In the genomic region with DNA sequence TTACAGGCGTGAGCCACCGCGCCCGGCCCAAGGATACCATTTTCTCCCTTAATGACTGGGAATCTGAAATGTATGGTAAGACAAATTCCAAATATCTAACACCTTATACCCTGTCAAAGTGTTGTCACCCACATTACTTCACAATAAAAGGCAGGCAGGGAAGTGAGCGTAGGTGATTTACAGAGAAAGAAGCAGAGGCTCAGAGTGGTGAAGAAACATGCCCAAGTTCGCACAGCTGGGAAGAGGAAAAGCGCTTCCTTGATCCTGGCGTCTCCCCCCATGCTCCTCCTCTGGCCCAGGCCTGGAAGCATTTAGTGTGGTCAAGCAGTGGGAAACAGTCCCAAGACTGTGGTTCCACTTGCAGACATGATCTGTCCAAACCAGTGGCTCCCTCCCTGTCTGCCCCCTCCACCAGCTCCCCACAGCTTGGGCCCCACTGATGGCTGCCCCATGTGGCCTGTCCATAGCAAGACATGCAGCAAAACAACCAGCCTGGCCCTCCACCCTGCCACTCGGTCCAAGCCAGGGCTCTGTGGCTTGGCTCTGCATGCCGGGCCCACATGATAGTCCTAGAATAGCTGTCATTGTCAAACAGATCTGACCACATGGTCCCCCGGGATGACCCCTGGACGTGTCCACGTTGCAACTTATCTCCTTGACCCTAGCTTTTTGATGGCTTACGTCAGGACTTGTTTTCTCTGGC, we compare ENCODE assay signal across 14 cellular contexts.
DNase-seq lines count a peak whose midpoint lies in the region; ATAC-seq and TF ChIP-seq lines count a peak whose summit lies in the region.
"Had no signal": no experiment of that assay in that cellular context is flagged by ENCODE, and none has a peak within 500 bp of the region (broad histone marks: within the 10 kb centered on the region; RNA-seq: fewer than 3 reads in every experiment).

No MANE protein-coding gene starts in this region.

- H3K4me1 Mint-ChIP-seq in HFFc6 (ENCODE audit: low read depth) (peaks cover 55% of the 10 kb centered on the region), endodermal cell (no peaks in the 10 kb centered on the region)

- H3K4me3 Mint-ChIP-seq in HFFc6 (no peak overlapping the region), endodermal cell (no peak overlapping the region)
- H3K4me3 Mint-ChIP-seq: dendritic cell treated with granulocyte-macrophage colony-stimulating factor and Interleukin-4, amounts not matched to agents 40 ng/mL and 50 ng/mL, for 4 days; stimulated activated naive CD8-positive, alpha-beta T cell treated with anti-CD3 and anti-CD28 coated beads, Interleukin-15, Interleukin-2, amounts not matched to agents 100 ng/mL and 50 ng/mL, for 24 hours had no signal

- peak; percentile 13 for ATAC-seq in upper lobe of right lung
- no peak for ATAC-seq in body of pancreas

- H3K9me3 ChIP-seq in endodermal cell (ENCODE audit: control insufficient read depth, low read length) (peaks cover 4% of the 10 kb centered on the region), upper lobe of right lung (no peaks in the 10 kb centered on the region), body of pancreas (no peaks in the 10 kb centered on the region)
- H3K9me3 ChIP-seq: pancreas had no signal

- intact Hi-C loops in lower leg skin (cut with DNase I; ENCODE audit: low total_unique reads): no loop called here
- intact Hi-C loops in upper lobe of right lung (cut with DNase I): loop anchor here (10.0 kb wide), 1 partner anchor 441 kb away; no protein-coding TSS in a partner anchor
- intact Hi-C loops in body of pancreas (cut with DNase I): no loop called here

- TF ChIP-seq POLR2A in lower leg skin (IDR thresholded peaks at IDR 0.05) (no peak), body of pancreas (IDR thresholded peaks at IDR 0.05) (no peak)

- H3K4me1 ChIP-seq in endodermal cell (ENCODE audit: control insufficient read depth, insufficient read depth, low read length): no peaks in the 10 kb centered on the region
- no peaks in the 10 kb centered on the region for H3K4me1 ChIP-seq in upper lobe of right lung
- H3K4me1 ChIP-seq in body of pancreas: peaks cover 10% of the 10 kb centered on the region

- H3K4me3 ChIP-seq in endodermal cell (ENCODE audit: low read length): no peak overlapping the region
- H3K4me3 ChIP-seq in lower leg skin (ENCODE audit: low read depth, poor library complexity, severe bottlenecking): no peak overlapping the region
- H3K4me3 ChIP-seq in upper lobe of right lung: no peak overlapping the region
- H3K4me3 ChIP-seq in body of pancreas: no peak overlapping the region
- H3K4me3 ChIP-seq: pancreas had no signal

- H3K9me3 Mint-ChIP-seq in HFFc6 (peaks cover 4% of the 10 kb centered on the region), endodermal cell (peaks cover 3% of the 10 kb centered on the region)

- DNase-seq in HFFc6: no peak
- DNase-seq in endodermal cell: peak; percentile 62
- DNase-seq in lower leg skin (ENCODE audit: low spot score in 2 of 2): peak; percentile 50 to 91
- DNase-seq in upper lobe of right lung: no peak
- no peak for DNase-seq in EL
- DNase-seq in activated CD4-positive, CD25-positive, alpha-beta regulatory T cell (lab: John Stamatoyannopoulos, UW): no peak
- no peak for DNase-seq in body of pancreas
- DNase-seq: activated CD4-positive, alpha-beta T cell treated with anti-CD3 and anti-CD28 coated beads, Interleukin-2, amount 50 U/mL, for 1 hour; activated gamma-delta T cell treated with Interleukin-2 at 50 U/mL for 16 hours; mammary epithelial cell; NCI-H2029 had no signal

- peak; percentile 49 for TF ChIP-seq CTCF in HFFc6 (IDR thresholded peaks at IDR 0.05)
- TF ChIP-seq CTCF in endodermal cell (conservative IDR thresholded peaks at IDR 0.05): peak; percentile 31
- no peak for TF ChIP-seq CTCF in lower leg skin (IDR thresholded peaks at IDR 0.05)
- no peak for TF ChIP-seq CTCF in upper lobe of right lung (IDR thresholded peaks at IDR 0.05)
- TF ChIP-seq CTCF in body of pancreas (IDR thresholded peaks at IDR 0.05): no peak

- H3K36me3 Mint-ChIP-seq in HFFc6 (ENCODE audit: low read depth) (peaks cover 23% of the 10 kb centered on the region), endodermal cell (ENCODE audit: low read depth) (no peaks in the 10 kb centered on the region)

- H3K27ac Mint-ChIP-seq in HFFc6 (peak overlapping the region; percentile 69), endodermal cell (no peak overlapping the region)
- H3K27ac Mint-ChIP-seq: dendritic cell treated with granulocyte-macrophage colony-stimulating factor and Interleukin-4, amounts not matched to agents 40 ng/mL and 50 ng/mL, for 4 days; stimulated activated naive CD8-positive, alpha-beta T cell treated with anti-CD3 and anti-CD28 coated beads, Interleukin-15, Interleukin-2, amounts not matched to agents 100 ng/mL and 50 ng/mL, for 24 hours had no signal

- H3K36me3 ChIP-seq in endodermal cell (ENCODE audit: control insufficient read depth, insufficient read depth, low read length): no peaks in the 10 kb centered on the region
- peaks cover 8% of the 10 kb centered on the region for H3K36me3 ChIP-seq in upper lobe of right lung
- H3K36me3 ChIP-seq in body of pancreas (replicated peaks in 1 of 2; ENCODE audit: insufficient read depth in 1 of 2, low read depth in 2 of 2): no peaks in the 10 kb centered on the region
- H3K36me3 ChIP-seq: pancreas had no signal

- H3K27ac ChIP-seq in endodermal cell (ENCODE audit: low read depth, low read length): no peak overlapping the region
- no peak overlapping the region for H3K27ac ChIP-seq in upper lobe of right lung
- no peak overlapping the region for H3K27ac ChIP-seq in body of pancreas
- H3K27ac ChIP-seq: pancreas had no signal

- H3K9ac ChIP-seq in endodermal cell (ENCODE audit: extremely low read depth, low read length, poor library complexity, severe bottlenecking): no peak overlapping the region

- WGBS in endodermal cell (ENCODE audit: insufficient coverage in 1 of 2, insufficient read length in 1 of 2), 2 experiments: 82 to 87% methylated on average over 8 to 14 of the region's 14 CpGs
- 79 to 80% methylated on average over 14 of the region's 14 CpGs for WGBS in lower leg skin, 2 donors
- 78 to 85% methylated on average over 14 of the region's 14 CpGs for WGBS in body of pancreas, 2 donors

- H3K27me3 ChIP-seq in endodermal cell (ENCODE audit: control insufficient read depth, insufficient read depth, low read length, poor library complexity, severe bottlenecking) (peaks cover 10% of the 10 kb centered on the region), upper lobe of right lung (no peaks in the 10 kb centered on the region), body of pancreas (no peaks in the 10 kb centered on the region)
- H3K27me3 ChIP-seq: pancreas had no signal

- H3K27me3 Mint-ChIP-seq in HFFc6 (ENCODE audit: insufficient read depth) (peaks cover 3% of the 10 kb centered on the region), endodermal cell (ENCODE audit: insufficient read depth) (peaks cover 24% of the 10 kb centered on the region)
- H3K27me3 Mint-ChIP-seq: dendritic cell treated with granulocyte-macrophage colony-stimulating factor and Interleukin-4, amounts not matched to agents 40 ng/mL and 50 ng/mL, for 4 days; stimulated activated naive CD8-positive, alpha-beta T cell treated with anti-CD3 and anti-CD28 coated beads, Interleukin-15, Interleukin-2, amounts not matched to agents 100 ng/mL and 50 ng/mL, for 24 hours had no signal

Comparison
In these comparisons a context has a peak if more than half of its experiments do, and no peak if none do; other contexts are left out.
1. DNase-seq: peak in endodermal cell (single experiment) and lower leg skin (2 of 2); none in HFFc6 (single experiment), upper lobe of right lung (single experiment), EL (single experiment), activated CD4-positive, CD25-positive, alpha-beta regulatory T cell (0 of 4) and body of pancreas (0 of 4).
2. CTCF ChIP-seq: peak in HFFc6 (single experiment) and endodermal cell (single experiment); none in lower leg skin (0 of 3), upper lobe of right lung (single experiment) and body of pancreas (0 of 7).